Comparison of ENCODE assay signal across 33 cellular contexts in the genomic region with DNA sequence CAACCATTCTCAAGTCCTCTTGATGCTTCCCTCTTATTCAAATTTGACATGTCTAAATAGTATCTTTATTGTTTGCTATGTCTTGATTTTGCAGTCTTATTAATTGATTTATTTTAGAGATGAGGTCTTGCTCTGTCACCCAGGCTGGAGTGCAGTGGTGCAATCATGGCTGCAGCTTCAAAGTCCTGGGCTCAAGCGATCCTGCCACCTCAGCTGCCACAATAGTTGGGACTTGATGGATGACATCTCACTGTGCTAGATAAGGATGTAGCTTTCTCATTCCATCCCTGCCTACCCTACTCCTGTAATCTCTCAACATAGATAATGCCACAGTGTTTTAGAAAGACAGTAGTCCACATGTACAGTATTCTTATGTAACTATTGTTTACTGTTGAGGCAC. TPM values are rescaled to one million over a fixed set of nuclear protein-coding genes. Genes with fewer than 3 reads are reported as not detected.
"Had no signal": no experiment of that assay in that cellular context is flagged by ENCODE, and none has a peak within 500 bp of the region (broad histone marks: within the 10 kb centered on the region; RNA-seq: fewer than 3 reads in every experiment).

No MANE protein-coding gene starts in this region.

- H3K27me3 ChIP-seq: adrenal gland, ascending aorta, body of pancreas, brain microvascular endothelial cell, breast epithelium, cardiac muscle cell had no signal

- H3K4me1 ChIP-seq: adrenal gland, ascending aorta, body of pancreas, breast epithelium had no signal

- ATAC-seq: activated naive CD4-positive, alpha-beta T cell treated with anti-CD3 and anti-CD28 coated beads, Interleukin-2, amount 50 U/mL, for 72 hours; activated naive CD8-positive, alpha-beta T cell treated with anti-CD3 and anti-CD28 coated beads, Interleukin-2, amount 50 U/mL, for 24 hours; activated T-cell treated with anti-CD3 and anti-CD28 coated beads, Interleukin-2, amount 50 U/mL, for 4 hours; activated T-cell treated with anti-CD3 and anti-CD28 coated beads, Interleukin-2, amount 50 U/mL, for 72 hours; activated T-helper 17 cell treated with anti-CD3 and anti-CD28 coated beads, Interleukin-2, amount 50 U/mL, for 72 hours; body of pancreas had no signal

- H3K4me3 ChIP-seq: adrenal gland, ascending aorta, body of pancreas, breast epithelium, cardiac muscle cell had no signal

- DNase-seq: activated effector memory CD4-positive, alpha-beta T cell treated with anti-CD3 and anti-CD28 coated beads, Interleukin-2, amount 50 U/mL, for 16 hours; activated effector memory CD4-positive, alpha-beta T cell treated with Interleukin-2 at 50 U/mL for 16 hours; activated gamma-delta T cell; activated gamma-delta T cell treated with Interleukin-2 at 50 U/mL for 16 hours; activated naive CD4-positive, alpha-beta T cell; activated naive CD4-positive, alpha-beta T cell treated with anti-CD3 and anti-CD28 coated beads for 36 hours; activated naive CD4-positive, alpha-beta T cell treated with anti-CD3 and anti-CD28 coated beads, Interleukin-2, amount 10 ng/mL, durations not matched to agents 7 days and 5 days; activated naive CD4-positive, alpha-beta T cell treated with anti-CD3 and anti-CD28 coated beads, Interleukin-2, amount 50 U/mL, for 16 hours; activated naive CD4-positive, alpha-beta T cell treated with Interleukin-2 at 50 U/mL for 16 hours; activated naive CD8-positive, alpha-beta T cell treated with anti-CD3 and anti-CD28 coated beads for 36 hours; activated naive CD8-positive, alpha-beta T cell treated with anti-CD3 and anti-CD28 coated beads, Interleukin-2, amount 10 ng/mL, durations not matched to agents 7 days and 5 days; activated naive CD8-positive, alpha-beta T cell treated with anti-CD3 and anti-CD28 coated beads, Interleukin-2, amount 50 U/mL, for 24 hours; activated T-cell treated with anti-CD3 and anti-CD28 coated beads, Interleukin-2, amount 50 U/mL, for 24 hours; activated T-cell treated with anti-CD3 and anti-CD28 coated beads, Interleukin-2, amount 50 U/mL, for 4 hours; activated T-cell treated with anti-CD3 and anti-CD28 coated beads, Interleukin-2, amount 50 U/mL, for 48 hours; activated T-cell treated with anti-CD3 and anti-CD28 coated beads, Interleukin-2, amount 50 U/mL, for 72 hours; adrenal gland; amniotic stem cell; amygdala; anterior cingulate cortex; aorta; body of pancreas; brain microvascular endothelial cell; caudate nucleus; central memory CD4-positive, alpha-beta T cell; cerebellar nuclear complex had no signal

- H3K27ac ChIP-seq: adrenal gland, ascending aorta, body of pancreas, brain microvascular endothelial cell, breast epithelium, cardiac muscle cell had no signal

- H3K9me3 ChIP-seq: adrenal gland, ascending aorta, body of pancreas, breast epithelium had no signal

- H3K36me3 ChIP-seq: adrenal gland, ascending aorta, brain microvascular endothelial cell, breast epithelium, cardiac muscle cell had no signal

- FAIRE-seq: astrocyte, bronchial epithelial cell had no signal

RNA-seq across cellular contexts. Expression of a gene that starts 42.1 kb away (rescaled TPM):
- total RNA-seq: ascending aorta, body of pancreas had no signal
